9 cellular contexts compared by ENCODE assay signal in genomic region chr3:153621988-153622387, GRCh38.
DNase-seq lines count a peak whose midpoint lies in the region; ATAC-seq lines count a peak whose summit lies in the region.
"Had no signal": no experiment of that assay in that cellular context is flagged by ENCODE, and none has a peak within 500 bp of the region (broad histone marks: within the 10 kb centered on the region; RNA-seq: fewer than 3 reads in every experiment).

No MANE protein-coding gene starts in this region.

- H3K27ac ChIP-seq in BLaER1: no peak overlapping the region

- peaks cover 21% of the 10 kb centered on the region for H3K4me1 ChIP-seq in BLaER1

- no peaks in the 10 kb centered on the region for H3K27me3 Mint-ChIP-seq in activated CD4-positive, alpha-beta T cell treated with anti-CD3 and anti-CD28 coated beads, Interleukin-2, amount 10 ng/mL, durations not matched to agents 7 days and 5 days

- peaks cover 29% of the 10 kb centered on the region for H3K36me3 Mint-ChIP-seq in activated CD4-positive, alpha-beta T cell treated with anti-CD3 and anti-CD28 coated beads, Interleukin-2, amount 10 ng/mL, durations not matched to agents 7 days and 5 days (ENCODE audit: low read depth)

- H3K4me1 Mint-ChIP-seq in activated CD4-positive, alpha-beta T cell treated with anti-CD3 and anti-CD28 coated beads, Interleukin-2, amount 10 ng/mL, durations not matched to agents 7 days and 5 days: peaks cover 54% of the 10 kb centered on the region

- peak overlapping the region; percentile 46 for H3K4me2 ChIP-seq in BLaER1

- H3K9me3 Mint-ChIP-seq in activated CD4-positive, alpha-beta T cell treated with anti-CD3 and anti-CD28 coated beads, Interleukin-2, amount 10 ng/mL, durations not matched to agents 7 days and 5 days: peaks cover 13% of the 10 kb centered on the region

- no peaks in the 10 kb centered on the region for H3K9me3 ChIP-seq in BLaER1

- no peak overlapping the region for H3K9ac ChIP-seq in BLaER1

- H4K20me1 ChIP-seq in BLaER1: no peaks in the 10 kb centered on the region

- no peak overlapping the region for H3K4me3 ChIP-seq in BLaER1

- POLR2A ChIA-PET in activated CD4-positive, alpha-beta T cell treated with anti-CD3 and anti-CD28 coated beads, Interleukin-2, amount 10 ng/mL, durations not matched to agents 7 days and 5 days (lab: Charles Lee): no interaction called here

- peak; percentile 24 for DNase-seq in activated CD4-positive, alpha-beta T cell treated with anti-CD3 and anti-CD28 coated beads, Interleukin-2, amount 10 ng/mL, durations not matched to agents 7 days and 5 days
- DNase-seq in mucosa of gallbladder (ENCODE audit: low spot score) (no peak), Ammon's horn (ENCODE audit: low spot score) (no peak), posterior cingulate gyrus (no peak)
- no peak for DNase-seq in stimulated activated CD4-positive, alpha-beta T cell treated with anti-CD3 and anti-CD28 coated beads, Interleukin-2, amount 100 ng/mL, for 48 hours
- DNase-seq: kidney glomerular epithelial cell had no signal

- no peaks in the 10 kb centered on the region for H3K27me3 ChIP-seq in BLaER1

- H3K4me3 Mint-ChIP-seq in activated CD4-positive, alpha-beta T cell treated with anti-CD3 and anti-CD28 coated beads, Interleukin-2, amount 10 ng/mL, durations not matched to agents 7 days and 5 days: peak overlapping the region; percentile 2

- peak; percentile 92 for ATAC-seq in GM19035 (IDR thresholded peaks at IDR 0.05; ENCODE audit: unreplicated experiment)
- peak; percentile 98 for ATAC-seq in HG03060 (IDR thresholded peaks at IDR 0.05; ENCODE audit: low read depth, unreplicated experiment)

- peak overlapping the region; percentile 90 for H3K27ac Mint-ChIP-seq in activated CD4-positive, alpha-beta T cell treated with anti-CD3 and anti-CD28 coated beads, Interleukin-2, amount 10 ng/mL, durations not matched to agents 7 days and 5 days

- CTCF ChIA-PET in activated CD4-positive, alpha-beta T cell treated with anti-CD3 and anti-CD28 coated beads, Interleukin-2, amount 10 ng/mL, durations not matched to agents 7 days and 5 days (lab: Charles Lee): interaction anchor here (0.7 to 1.4 kb wide), 4 partner anchors 9 to 82 kb away, joined by 3 to 5 read pairs (median 3); no protein-coding TSS in a partner anchor

- intact Hi-C loops in posterior cingulate gyrus (cut with DNase I): no loop called here

- H3K36me3 ChIP-seq in BLaER1: no peaks in the 10 kb centered on the region
